ENCODE assay signal across 9 cellular contexts in the genomic region with DNA sequence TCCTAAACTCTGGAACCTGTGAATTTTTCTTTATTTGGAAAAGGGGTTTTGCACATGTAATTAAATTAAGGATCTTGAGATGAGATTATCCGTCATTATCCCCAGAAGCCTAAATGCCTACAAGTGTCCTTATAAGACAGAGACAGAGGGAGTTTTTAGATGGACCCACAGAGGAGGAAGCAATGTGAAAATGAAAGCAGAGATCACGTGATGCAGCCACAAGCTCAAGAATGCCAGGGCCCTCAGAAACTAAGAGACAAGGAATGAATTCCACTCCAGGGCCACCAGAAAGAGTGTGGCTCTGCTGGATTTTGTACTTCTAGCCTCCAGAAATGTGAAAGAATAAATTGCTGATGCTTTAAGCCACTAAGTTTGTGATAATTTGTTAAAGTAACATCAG.
DNase-seq lines count a peak whose midpoint lies in the region; ATAC-seq and TF ChIP-seq lines count a peak whose summit lies in the region.
"Had no signal": no experiment of that assay in that cellular context is flagged by ENCODE, and none has a peak within 500 bp of the region (broad histone marks: within the 10 kb centered on the region; RNA-seq: fewer than 3 reads in every experiment).

No MANE protein-coding gene starts in this region.

- H3K27me3 Mint-ChIP-seq in activated CD8-positive, alpha-beta T cell treated with anti-CD3 and anti-CD28 coated beads for 36 hours = peaks cover 3% of the 10 kb centered on the region
- no peaks in the 10 kb centered on the region for H3K27me3 Mint-ChIP-seq in activated T-cell treated with anti-CD3 and anti-CD28 coated beads, Interleukin-2, amount 50 U/mL, for 24 hours

- 33% methylated on average over 2 of the region's 2 CpGs for WGBS in prostate gland

- no peak overlapping the region for H3K27ac Mint-ChIP-seq in activated CD8-positive, alpha-beta T cell treated with anti-CD3 and anti-CD28 coated beads for 36 hours
- no peak overlapping the region for H3K27ac Mint-ChIP-seq in activated T-cell treated with anti-CD3 and anti-CD28 coated beads, Interleukin-2, amount 50 U/mL, for 24 hours

- intact Hi-C loops in activated CD8-positive, alpha-beta T cell treated with anti-CD3 and anti-CD28 coated beads for 36 hours (cut with micrococcal nuclease) = no loop called here
- intact Hi-C loops in prostate gland (cut with DNase I) = no loop called here

- H3K36me3 ChIP-seq in prostate gland = no peaks in the 10 kb centered on the region
- H3K36me3 ChIP-seq: Peyer's patch had no signal

- no peak overlapping the region for H3K4me3 Mint-ChIP-seq in activated CD8-positive, alpha-beta T cell treated with anti-CD3 and anti-CD28 coated beads for 36 hours
- H3K4me3 Mint-ChIP-seq in activated T-cell treated with anti-CD3 and anti-CD28 coated beads, Interleukin-2, amount 50 U/mL, for 24 hours = no peak overlapping the region

- no peak for TF ChIP-seq POLR2A in prostate gland (IDR thresholded peaks at IDR 0.05)

- no peaks in the 10 kb centered on the region for H3K27me3 ChIP-seq in prostate gland (replicated peaks; ENCODE audit: insufficient read depth)
- H3K27me3 ChIP-seq: Peyer's patch had no signal

- H3K4me3 ChIP-seq in prostate gland = no peak overlapping the region
- H3K4me3 ChIP-seq: Peyer's patch had no signal

- CTCF ChIA-PET in activated CD8-positive, alpha-beta T cell treated with anti-CD3 and anti-CD28 coated beads for 36 hours (lab: Charles Lee) = interaction anchor here (1.8 kb wide), 1 partner anchor 118 kb away, joined by 4 read pairs; no protein-coding TSS in a partner anchor

- peak; percentile 7 for DNase-seq in NCI-H2107 treated with DMSO at 0.1 percent for 48 hours (lab: John Stamatoyannopoulos, UW; ENCODE audit: unreplicated experiment)
- DNase-seq in NCI-H2107 (lab: John Stamatoyannopoulos, UW) = no peak
- peak; percentile 12 for DNase-seq in activated CD8-positive, alpha-beta T cell treated with anti-CD3 and anti-CD28 coated beads for 36 hours
- peak; percentile 72 for DNase-seq in kidney glomerular epithelial cell (lab: John Stamatoyannopoulos, UW)
- no peak for DNase-seq in NCI-H2227 (lab: John Stamatoyannopoulos, UW; ENCODE audit: unreplicated experiment)
- DNase-seq in activated T-cell treated with anti-CD3 and anti-CD28 coated beads, Interleukin-2, amount 50 U/mL, for 24 hours = no peak
- no peak for DNase-seq in prostate gland (ENCODE audit: low spot score)

- H3K9me3 ChIP-seq in prostate gland = no peaks in the 10 kb centered on the region
- H3K9me3 ChIP-seq: Peyer's patch had no signal

- ATAC-seq in HG03280 (IDR thresholded peaks at IDR 0.05; ENCODE audit: unreplicated experiment) = peak; percentile 84
- no peak for ATAC-seq in activated CD8-positive, alpha-beta T cell treated with anti-CD3 and anti-CD28 coated beads for 36 hours

- peaks cover 6% of the 10 kb centered on the region for H3K4me1 Mint-ChIP-seq in activated CD8-positive, alpha-beta T cell treated with anti-CD3 and anti-CD28 coated beads for 36 hours (ENCODE audit: low read depth)
- peaks cover 15% of the 10 kb centered on the region for H3K4me1 Mint-ChIP-seq in activated T-cell treated with anti-CD3 and anti-CD28 coated beads, Interleukin-2, amount 50 U/mL, for 24 hours (ENCODE audit: low read depth)

- no peak for TF ChIP-seq CTCF in activated CD8-positive, alpha-beta T cell treated with anti-CD3 and anti-CD28 coated beads for 36 hours (IDR thresholded peaks at IDR 0.05)
- no peak for TF ChIP-seq CTCF in prostate gland (IDR thresholded peaks at IDR 0.05)

- POLR2A ChIA-PET in activated CD8-positive, alpha-beta T cell treated with anti-CD3 and anti-CD28 coated beads for 36 hours (lab: Charles Lee) = no interaction called here

- H3K36me3 Mint-ChIP-seq in activated CD8-positive, alpha-beta T cell treated with anti-CD3 and anti-CD28 coated beads for 36 hours (ENCODE audit: low read depth) = no peaks in the 10 kb centered on the region
- no peaks in the 10 kb centered on the region for H3K36me3 Mint-ChIP-seq in activated T-cell treated with anti-CD3 and anti-CD28 coated beads, Interleukin-2, amount 50 U/mL, for 24 hours (ENCODE audit: low read depth)

- peak overlapping the region in 1 of 2 donors; percentile 22 for H3K27ac ChIP-seq in prostate gland

- no peaks in the 10 kb centered on the region for H3K4me1 ChIP-seq in prostate gland (replicated peaks)
- H3K4me1 ChIP-seq: Peyer's patch had no signal

- no peaks in the 10 kb centered on the region for H3K9me3 Mint-ChIP-seq in activated CD8-positive, alpha-beta T cell treated with anti-CD3 and anti-CD28 coated beads for 36 hours
- H3K9me3 Mint-ChIP-seq in activated T-cell treated with anti-CD3 and anti-CD28 coated beads, Interleukin-2, amount 50 U/mL, for 24 hours = no peaks in the 10 kb centered on the region

Comparison
In these comparisons a context has a peak if more than half of its experiments do, and no peak if none do; other contexts are left out.
1. DNase-seq: peak in NCI-H2107 treated with DMSO at 0.1 percent for 48 hours (single experiment), activated CD8-positive, alpha-beta T cell treated with anti-CD3 and anti-CD28 coated beads for 36 hours (single experiment) and kidney glomerular epithelial cell (single experiment); none in NCI-H2107 (single experiment), NCI-H2227 (single experiment), activated T-cell treated with anti-CD3 and anti-CD28 coated beads, Interleukin-2, amount 50 U/mL, for 24 hours (single experiment) and prostate gland (single experiment).